ENCODE assay signal across 26 cellular contexts in genomic region chr14:54920052-54920451, GRCh38. TPM values are rescaled to one million over a fixed set of nuclear protein-coding genes. Genes with fewer than 3 reads are reported as not detected.
A peak's percentile ranks its signal among the peaks of the same experiment; 100 is the strongest.
DNase-seq lines count a peak whose midpoint lies in the region; ATAC-seq and TF ChIP-seq lines count a peak whose summit lies in the region.
"Had no signal": no experiment of that assay in that cellular context is flagged by ENCODE, and none has a peak within 500 bp of the region (broad histone marks: within the 10 kb centered on the region; RNA-seq: fewer than 3 reads in every experiment).

No MANE protein-coding gene starts in this region.

- in situ Hi-C loops in GM13976 (cut with MboI; ENCODE audit: low sequenced_read_pairs, unreplicated experiment) = no loop called here

- TF ChIP-seq EP300 in ovary (IDR thresholded peaks at IDR 0.05) = no peak

- 63 to 75% (median 72%) methylated on average over 1 of the region's 1 CpG for WGBS in ovary, 3 donors

- TF ChIP-seq CTCF in ovary (IDR thresholded peaks at IDR 0.05) = no peak
- TF ChIP-seq CTCF in GM13976 (IDR thresholded peaks at IDR 0.05; ENCODE audit: borderline replicate concordance, control extremely low read depth, extremely low read depth, insufficient read depth, missing control alignments) = no peak

- no peaks in the 10 kb centered on the region for H3K27me3 ChIP-seq in ovary
- H3K27me3 ChIP-seq: cardiac muscle cell, MG63 had no signal

- H3K36me3 ChIP-seq in ovary = no peaks in the 10 kb centered on the region
- H3K36me3 ChIP-seq: cardiac muscle cell, gastroesophageal sphincter, MG63 had no signal

- TF ChIP-seq POLR2A in ovary (IDR thresholded peaks at IDR 0.05) = no peak

- peaks cover 4% of the 10 kb centered on the region for H3K4me1 ChIP-seq in ovary (ENCODE audit: insufficient read depth)
- H3K4me1 ChIP-seq: gastroesophageal sphincter had no signal

- no peak overlapping the region for H3K27ac ChIP-seq in ovary
- H3K27ac ChIP-seq: cardiac muscle cell, gastroesophageal sphincter, GM23248, KMS-11 had no signal

- intact Hi-C loops in ovary (cut with DNase I) = no loop called here

- DNase-seq in DMS153 (lab: John Stamatoyannopoulos, UW) = peak; percentile 79
- peak; percentile 92 for DNase-seq in NCI-H1092 treated with DMSO at 0.1 percent for 48 hours (lab: John Stamatoyannopoulos, UW)
- peak; percentile 93 for DNase-seq in NCI-H2029 treated with DMSO at 0.1 percent for 48 hours (lab: John Stamatoyannopoulos, UW)
- peak; percentile 92 for DNase-seq in NCI-H748 (lab: John Stamatoyannopoulos, UW; ENCODE audit: unreplicated experiment)
- DNase-seq in islet precursor cell = no peak
- no peak for DNase-seq in ovary
- no peak for DNase-seq in GM13976 (ENCODE audit: low spot score)
- DNase-seq: activated CD4-positive, alpha-beta memory T cell treated with anti-CD3 and anti-CD28 coated beads for 36 hours; activated CD4-positive, alpha-beta T cell treated with anti-CD3 and anti-CD28 coated beads for 1 hour; activated naive CD4-positive, alpha-beta T cell; activated naive CD8-positive, alpha-beta T cell treated with anti-CD3 and anti-CD28 coated beads, Interleukin-2, amount 50 U/mL, for 24 hours; CD4-positive, alpha-beta T cell; GM23248; HFFc6; MG63; mucosa of descending colon; natural killer cell; NCI-H526; SW 1271; trophoblast cell had no signal

- no peak for ATAC-seq in GM19324 (IDR thresholded peaks at IDR 0.05; ENCODE audit: low FRiP score, unreplicated experiment)
- ATAC-seq: activated naive CD8-positive, alpha-beta T cell treated with anti-CD3 and anti-CD28 coated beads, Interleukin-2, amount 50 U/mL, for 24 hours; gastroesophageal sphincter; mucosa of descending colon; natural killer cell; stimulated activated effector memory CD8-positive, alpha-beta T cell treated with anti-CD3 and anti-CD28 coated beads, Interleukin-12 subunit alpha, Interleukin-12 subunit beta, amount 100 ng/mL, for 72 hours had no signal

- no peak overlapping the region for H3K4me3 ChIP-seq in ovary
- H3K4me3 ChIP-seq: cardiac muscle cell, gastroesophageal sphincter, GM23248, lung, MG63, mucosa of descending colon had no signal

- no peaks in the 10 kb centered on the region for H3K9me3 ChIP-seq in ovary
- H3K9me3 ChIP-seq: gastroesophageal sphincter, MG63, mucosa of descending colon had no signal

RNA-seq across cellular contexts. Expression of gene GCH1, which starts 17.4 kb away (rescaled TPM):
- 10 to 100 TPM in 1 of 7 donors, 1 to 10 TPM in 5, under 1 TPM in 1; 0.71 to 13.2 (median 2.6) TPM for total RNA-seq in ovary
- polyA plus RNA-seq in ovary = 1 to 10 TPM; 2.0 to 3.6 TPM

Comparison
In these comparisons a context has a peak if more than half of its experiments do, and no peak if none do; other contexts are left out.
1. DNase-seq: peak in DMS153 (single experiment), NCI-H1092 treated with DMSO at 0.1 percent for 48 hours (single experiment), NCI-H2029 treated with DMSO at 0.1 percent for 48 hours (single experiment) and NCI-H748 (single experiment); none in islet precursor cell (single experiment), ovary (0 of 5) and GM13976 (single experiment).